In the genomic region with DNA sequence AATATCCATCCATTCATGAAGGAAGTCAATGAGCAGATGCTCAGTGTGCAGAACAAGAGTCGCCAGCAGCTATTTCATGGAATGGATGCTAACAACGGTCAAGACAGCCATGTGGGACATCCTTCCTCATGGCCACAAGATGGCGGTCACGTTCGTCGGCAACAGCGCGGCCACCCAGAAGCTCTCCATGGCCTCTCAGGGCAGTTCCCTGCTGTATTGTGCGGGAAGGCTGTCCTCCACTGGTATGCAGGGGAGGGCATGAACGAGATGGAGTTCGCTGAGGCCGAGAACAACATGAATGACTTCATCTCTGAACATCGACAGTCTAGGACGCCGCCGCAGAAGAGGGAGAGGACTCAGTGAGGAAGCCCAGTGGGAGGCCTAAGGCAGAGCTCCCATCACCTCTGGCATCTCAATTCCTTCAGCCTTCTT, we compare ENCODE assay signal across 11 cellular contexts.
DNase-seq lines count a peak whose midpoint lies in the region; ATAC-seq and TF ChIP-seq lines count a peak whose summit lies in the region.
"Had no signal": no experiment of that assay in that cellular context is flagged by ENCODE, and none has a peak within 500 bp of the region (broad histone marks: within the 10 kb centered on the region; RNA-seq: fewer than 3 reads in every experiment).

No MANE protein-coding gene starts in this region.

- H3K79me1 ChIP-seq in mesendoderm (ENCODE audit: low read length) = no peaks in the 10 kb centered on the region

- no peaks in the 10 kb centered on the region for H3K36me3 ChIP-seq in GM06990 (ENCODE audit: control insufficient read depth, insufficient read depth, low read length)
- H3K36me3 ChIP-seq in RWPE2 (ENCODE audit: low read depth) = no peaks in the 10 kb centered on the region
- no peaks in the 10 kb centered on the region for H3K36me3 ChIP-seq in mesendoderm (ENCODE audit: control insufficient read depth, insufficient read depth, low read length)
- H3K36me3 ChIP-seq in sigmoid colon = no peaks in the 10 kb centered on the region
- H3K36me3 ChIP-seq: Peyer's patch had no signal

- no peak overlapping the region for H3K4me2 ChIP-seq in mesendoderm (ENCODE audit: low read length)

- peak; percentile 62 for ATAC-seq in RWPE2 (ENCODE audit: low read depth)

- H3K4me3 ChIP-seq in GM06990 (replicated peaks; ENCODE audit: low read depth, low read length) (no peak overlapping the region), RWPE2 (ENCODE audit: severe bottlenecking) (no peak overlapping the region), mesendoderm (ENCODE audit: low read length) (no peak overlapping the region), sigmoid colon (no peak overlapping the region)
- H3K4me3 ChIP-seq: Peyer's patch had no signal

- peak; percentile 6 for TF ChIP-seq CTCF in GM06990 (IDR thresholded peaks at IDR 0.05; ENCODE audit: insufficient read depth, low read length, poor library complexity, severe bottlenecking)
- peak; percentile 78 for TF ChIP-seq CTCF in RWPE2 (IDR thresholded peaks at IDR 0.05; ENCODE audit: poor library complexity, severe bottlenecking)
- TF ChIP-seq CTCF in sigmoid colon (IDR thresholded peaks at IDR 0.05) = no peak

- H3K9ac ChIP-seq in mesendoderm (ENCODE audit: low read length) = no peak overlapping the region

- H3K9me3 ChIP-seq in RWPE2 (ENCODE audit: severe bottlenecking) (no peaks in the 10 kb centered on the region), sigmoid colon (no peaks in the 10 kb centered on the region)
- H3K9me3 ChIP-seq: Peyer's patch had no signal

- no peak for DNase-seq in GM06990 (ENCODE audit: extremely low read depth, insufficient read length)
- DNase-seq in HuH-7 (ENCODE audit: low spot score) = peak; percentile 58
- DNase-seq in RWPE2 (ENCODE audit: low spot score) = no peak
- peak; percentile 68 for DNase-seq in mesendoderm
- DNase-seq in UCSD-AML1 (lab: John Stamatoyannopoulos, UW; ENCODE audit: unreplicated experiment) = no peak
- no peak for DNase-seq in sigmoid colon
- no peak for DNase-seq in NCI-H226
- DNase-seq: DMS79 treated with DMSO at 0.1 percent for 48 hours, immature natural killer cell, Kasumi-1, Peyer's patch had no signal

- H3K79me2 ChIP-seq in mesendoderm (ENCODE audit: control insufficient read depth, insufficient read depth, low read length) = no peaks in the 10 kb centered on the region

- no peak for TF ChIP-seq POLR2A in sigmoid colon (IDR thresholded peaks at IDR 0.05)

- TF ChIP-seq EP300 in sigmoid colon (IDR thresholded peaks at IDR 0.05) = no peak

- no peak overlapping the region for H3K27ac ChIP-seq in RWPE2 (ENCODE audit: poor library complexity, severe bottlenecking)
- no peak overlapping the region for H3K27ac ChIP-seq in mesendoderm (ENCODE audit: low read depth, low read length)
- H3K27ac ChIP-seq in sigmoid colon = no peak overlapping the region
- H3K27ac ChIP-seq: Peyer's patch had no signal

- WGBS in mesendoderm (ENCODE audit: extremely low coverage, insufficient coverage, low lambda C conversion rate) = no CpG with 5 or more reads among the region's 16 CpGs
- 81 to 94% methylated on average over 16 of the region's 16 CpGs for WGBS in sigmoid colon, 2 donors

- no peak overlapping the region for H3K23ac ChIP-seq in mesendoderm (ENCODE audit: low read length)

- no peak overlapping the region for H3K4ac ChIP-seq in mesendoderm (ENCODE audit: low read depth, low read length)

- H4K5ac ChIP-seq in mesendoderm (ENCODE audit: low read length) = no peak overlapping the region

- H3K4me1 ChIP-seq in RWPE2 (ENCODE audit: insufficient read depth, poor library complexity, severe bottlenecking) (no peaks in the 10 kb centered on the region), mesendoderm (ENCODE audit: control insufficient read depth, low read depth, low read length) (peaks cover 9% of the 10 kb centered on the region), sigmoid colon (no peaks in the 10 kb centered on the region)
- H3K4me1 ChIP-seq: Peyer's patch had no signal

- H2BK5ac ChIP-seq in mesendoderm (ENCODE audit: low read length) = no peak overlapping the region

- H2BK120ac ChIP-seq in mesendoderm (ENCODE audit: low read depth, low read length) = no peak overlapping the region

- no peak overlapping the region for H2AK5ac ChIP-seq in mesendoderm (ENCODE audit: low read length)

- no peak overlapping the region for H2BK15ac ChIP-seq in mesendoderm (replicated peaks; ENCODE audit: low read depth)

- no peak overlapping the region for H3K56ac ChIP-seq in mesendoderm (ENCODE audit: low read length)

- H4K8ac ChIP-seq in mesendoderm (ENCODE audit: low read depth, low read length) = no peak overlapping the region

- H3K27me3 ChIP-seq in GM06990 (replicated peaks; ENCODE audit: control insufficient read depth, insufficient read depth, low read length) (no peaks in the 10 kb centered on the region), RWPE2 (ENCODE audit: insufficient read depth, poor library complexity, severe bottlenecking) (peaks cover 22% of the 10 kb centered on the region), mesendoderm (ENCODE audit: insufficient read depth, low read length, poor library complexity) (no peaks in the 10 kb centered on the region), sigmoid colon (peaks cover 0 to 6% (median 0%) of the 10 kb centered on the region in 3 donors)
- H3K27me3 ChIP-seq: Peyer's patch had no signal

- no peak overlapping the region for H3K18ac ChIP-seq in mesendoderm (ENCODE audit: low read length)

- intact Hi-C loops in sigmoid colon (cut with DNase I) = no loop called here

Comparison
In these comparisons a context has a peak if more than half of its experiments do, and no peak if none do; other contexts are left out.
1. DNase-seq: peak in HuH-7 (single experiment) and mesendoderm (single experiment); none in GM06990 (single experiment), RWPE2 (single experiment), UCSD-AML1 (single experiment), sigmoid colon (single experiment) and NCI-H226 (single experiment).
2. CTCF ChIP-seq: peak in GM06990 (single experiment) and RWPE2 (single experiment); none in sigmoid colon (0 of 4).